2 cellular contexts compared by ENCODE assay signal in the genomic region with DNA sequence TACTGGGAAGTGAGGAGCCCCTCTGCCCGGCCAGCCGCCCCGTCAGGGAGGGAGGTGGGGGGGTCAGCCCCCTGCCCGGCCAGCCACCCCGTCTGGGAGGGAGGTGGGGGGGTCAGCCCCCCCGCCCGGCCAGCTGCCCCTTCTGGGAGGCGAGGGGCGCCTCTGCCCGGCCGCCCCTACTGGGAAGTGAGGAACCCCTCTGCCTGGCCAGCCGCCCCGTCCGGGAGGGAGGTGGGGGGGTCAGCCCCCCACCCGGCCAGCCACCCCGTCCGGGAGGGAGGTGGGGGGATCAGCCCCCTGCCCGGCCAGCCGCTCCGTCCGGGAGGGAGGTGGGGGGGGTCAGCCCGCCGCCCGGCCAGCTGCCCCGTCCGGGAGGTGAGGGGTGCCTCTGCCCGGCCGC. TPM values are rescaled to one million over a fixed set of nuclear protein-coding genes. Genes with fewer than 3 reads are reported as not detected.
"Had no signal": no experiment of that assay in that cellular context is flagged by ENCODE, and none has a peak within 500 bp of the region (broad histone marks: within the 10 kb centered on the region; RNA-seq: fewer than 3 reads in every experiment).

No MANE protein-coding gene starts in this region.

RNA-seq across cellular contexts. Expression of a gene that starts 57.4 kb away (rescaled TPM):
- total RNA-seq: HT1080, K562 had no signal
